Comparison of ENCODE assay signal across 11 cellular contexts in genomic region chr19:41127362-41127761, GRCh38. TPM values are rescaled to one million over a fixed set of nuclear protein-coding genes. Genes with fewer than 3 reads are reported as not detected.
DNase-seq lines count a peak whose midpoint lies in the region; ATAC-seq, FAIRE-seq and TF ChIP-seq lines count a peak whose summit lies in the region.
"Not testable (repeated sequence)": the region's sequence is repeated elsewhere in the genome, so short reads cannot be mapped to it uniquely, and the experiment has no call there.
"Had no signal": no experiment of that assay in that cellular context is flagged by ENCODE, and none has a peak within 500 bp of the region (broad histone marks: within the 10 kb centered on the region; RNA-seq: fewer than 3 reads in every experiment).

No MANE protein-coding gene starts in this region.

- H4K20me1 ChIP-seq in H1 (replicated peaks in 1 of 2; ENCODE audit: control insufficient read depth in 1 of 2, insufficient read depth in 2 of 2, low read length in 2 of 2), result not testable (repeated sequence)

- not testable (repeated sequence) for H3K9me3 ChIP-seq in A549; CD8-positive, alpha-beta T cell (ENCODE audit: low read length); HEK293 (ENCODE audit: control insufficient read depth, insufficient read depth, low read depth, low read length); H1 (ENCODE audit: insufficient read depth in 2 of 2, low read depth in 1 of 2, low read length in 1 of 2); spleen

- not testable (repeated sequence) for ATAC-seq in A549; CD8-positive, alpha-beta T cell; activated T-cell treated with anti-CD3 and anti-CD28 coated beads, Interleukin-2, amount 50 U/mL, for 4 hours; naive thymus-derived CD8-positive, alpha-beta T cell

- not testable (repeated sequence) for H3K4ac ChIP-seq in H1 (replicated peaks; ENCODE audit: insufficient read length, low read depth, low read length)

- not testable (repeated sequence) for H3K23ac ChIP-seq in H1 (ENCODE audit: insufficient read length)

- not testable (repeated sequence) for H3K27me3 Mint-ChIP-seq in CD8-positive, alpha-beta T cell (ENCODE audit: low read depth); activated T-cell treated with anti-CD3 and anti-CD28 coated beads, Interleukin-2, amount 50 U/mL, for 4 hours (ENCODE audit: low read depth); naive thymus-derived CD8-positive, alpha-beta T cell

- H3K79me2 ChIP-seq in H1 (ENCODE audit: control insufficient read depth in 1 of 2, insufficient read depth in 2 of 2, low read length in 2 of 2), result not testable (repeated sequence)

- not testable (repeated sequence) for DNase-seq in A549 (ENCODE audit: low read depth in 1 of 2, low spot score in 1 of 2); CD8-positive, alpha-beta T cell; RWPE1 (ENCODE audit: low spot score); activated T-cell treated with anti-CD3 and anti-CD28 coated beads, Interleukin-2, amount 50 U/mL, for 4 hours; H1 (ENCODE audit: low read depth in 1 of 2, low spot score in 2 of 2); naive thymus-derived CD8-positive, alpha-beta T cell
- DNase-seq in spleen, result peak; percentile 21

- H3K36me3 ChIP-seq in CD8-positive, alpha-beta T cell (ENCODE audit: insufficient read depth, low read length); HEK293 (ENCODE audit: control insufficient read depth in 2 of 2, insufficient read depth in 1 of 2, low read length in 2 of 2); H1 (ENCODE audit: control insufficient read depth in 2 of 4, insufficient read depth in 4 of 4, low read length in 3 of 4); spleen: not testable (repeated sequence)

- H3K27me3 ChIP-seq in CD8-positive, alpha-beta T cell (ENCODE audit: insufficient read depth, low read length); H1 (replicated peaks in 1 of 4; ENCODE audit: control insufficient read depth in 3 of 4, extremely low read depth in 1 of 4, insufficient read depth in 3 of 4, low read length in 3 of 4): not testable (repeated sequence)
- H3K27me3 ChIP-seq in spleen (replicated peaks in 1 of 7), result peaks cover 0 to 19% (median 0%) of the 10 kb centered on the region in 7 donors

- H3K18ac ChIP-seq in H1 (ENCODE audit: extremely low read depth, low read length), result not testable (repeated sequence)

- not testable (repeated sequence) for H3K9me3 Mint-ChIP-seq in CD8-positive, alpha-beta T cell; activated T-cell treated with anti-CD3 and anti-CD28 coated beads, Interleukin-2, amount 50 U/mL, for 4 hours; naive thymus-derived CD8-positive, alpha-beta T cell

- FAIRE-seq in A549 (lab: Jason Lieb, UNC); H1 (lab: Jason Lieb, UNC): not testable (repeated sequence)

- H3K27ac Mint-ChIP-seq in CD8-positive, alpha-beta T cell, result peak overlapping the region; percentile 6
- H3K27ac Mint-ChIP-seq in naive thymus-derived CD8-positive, alpha-beta T cell, result peak overlapping the region in 8 of 10 donors; percentile 38 to 98 (median 95)

- H3K23me2 ChIP-seq in H1 (ENCODE audit: low read depth, low read length), result not testable (repeated sequence)

- not testable (repeated sequence) for H3K36me3 Mint-ChIP-seq in CD8-positive, alpha-beta T cell; activated T-cell treated with anti-CD3 and anti-CD28 coated beads, Interleukin-2, amount 50 U/mL, for 4 hours (ENCODE audit: insufficient read depth); naive thymus-derived CD8-positive, alpha-beta T cell

- not testable (repeated sequence) for H3K79me1 ChIP-seq in H1 (ENCODE audit: low read depth, low read length)

- H2BK20ac ChIP-seq in H1 (ENCODE audit: low read length), result not testable (repeated sequence)

- TF ChIP-seq RAD21 in A549 (conservative IDR thresholded peaks at IDR 0.05 in 1 of 2, IDR thresholded peaks at IDR 0.05 in 1 of 2); H1 (IDR thresholded peaks at IDR 0.05 in 1 of 2, conservative IDR thresholded peaks at IDR 0.05 in 1 of 2; ENCODE audit: low read depth in 2 of 2, low read length in 2 of 2): not testable (repeated sequence)

- H4K8ac ChIP-seq in H1 (ENCODE audit: extremely low read depth, insufficient read depth, low read length), result not testable (repeated sequence)

- TF ChIP-seq POLR2A in A549 (IDR thresholded peaks at IDR 0.05; ENCODE audit: low read length); H1 (IDR thresholded peaks at IDR 0.05; ENCODE audit: control extremely low read depth in 1 of 2, low read depth in 2 of 2, low read length in 2 of 2); spleen (IDR thresholded peaks at IDR 0.05): not testable (repeated sequence)

- CTCF ChIA-PET in A549 (lab: Yijun Ruan, JAX), result interaction anchor here (0.6 to 6.7 kb wide), 44 partner anchors 10 to 668 kb away, joined by 3 to 56 read pairs (median 4); partner anchors contain the start of genes CYP2A6, CYP2S1 and HNRNPUL1
- CTCF ChIA-PET in CD8-positive, alpha-beta T cell (lab: Charles Lee), result interaction anchor here (0.6 to 2.1 kb wide), 8 partner anchors 9 to 181 kb away, joined by 3 to 14 read pairs (median 5); no protein-coding TSS in a partner anchor
- CTCF ChIA-PET in HEK293 (lab: Yijun Ruan, JAX), result interaction anchor here (0.6 to 2.6 kb wide), 25 partner anchors 9 to 426 kb away, joined by 3 to 25 read pairs (median 4); partner anchors contain the start of gene CYP2F1
- CTCF ChIA-PET in RWPE1 (lab: Yijun Ruan, JAX), result interaction anchor here (0.6 to 1.6 kb wide), 4 partner anchors 17 to 1705 kb away, joined by 3 to 8 read pairs (median 4); no protein-coding TSS in a partner anchor
- CTCF ChIA-PET in H1 (lab: Charles Lee; ENCODE audit: partially characterized antibody), result interaction anchor here (0.6 to 2.1 kb wide), 15 partner anchors 9 to 194 kb away, joined by 3 to 8 read pairs (median 4); partner anchors contain the start of genes CYP2A13 and HNRNPUL1

- peak overlapping the region; percentile 52; the same call in 1 of the 2 replicates for H2BK5ac ChIP-seq in H1 (ENCODE audit: low read depth, low read length)

- not testable (repeated sequence) for H2BK120ac ChIP-seq in H1 (replicated peaks; ENCODE audit: low read depth, low read length)

- not testable (repeated sequence) for H2AK5ac ChIP-seq in H1 (ENCODE audit: low read depth, low read length)

- peak overlapping the region; percentile 75; the same call in 1 of the 2 replicates for H2BK12ac ChIP-seq in H1 (ENCODE audit: low read depth, low read length)

- H4K5ac ChIP-seq in H1 (ENCODE audit: insufficient read length, low read depth, low read length), result not testable (repeated sequence)

- not testable (repeated sequence) for H3K4me3 Mint-ChIP-seq in CD8-positive, alpha-beta T cell
- H3K4me3 Mint-ChIP-seq in activated T-cell treated with anti-CD3 and anti-CD28 coated beads, Interleukin-2, amount 50 U/mL, for 4 hours, result peak overlapping the region; percentile 73
- peak overlapping the region in 8 of 10 donors; percentile 67 to 91 (median 82) for H3K4me3 Mint-ChIP-seq in naive thymus-derived CD8-positive, alpha-beta T cell

- not testable (repeated sequence) for H3K56ac ChIP-seq in H1 (replicated peaks; ENCODE audit: insufficient read length, low read depth, low read length)

- H3K4me2 ChIP-seq in A549, result peak overlapping the region; percentile 86
- not testable (repeated sequence) for H3K4me2 ChIP-seq in H1 (ENCODE audit: insufficient read depth in 1 of 2, low read depth in 2 of 2, low read length in 2 of 2)

- not testable (repeated sequence) for H2AFZ ChIP-seq in H1 (ENCODE audit: low read length)

- POLR2A ChIA-PET in A549 (lab: Yijun Ruan, JAX), result interaction anchor here (0.7 to 1.6 kb wide), 2 partner anchors 98 to 135 kb away, joined by 3 to 4 read pairs; no protein-coding TSS in a partner anchor
- POLR2A ChIA-PET in CD8-positive, alpha-beta T cell (lab: Charles Lee), result interaction anchor here (0.6 to 1.6 kb wide), 2 partner anchors 136 to 157 kb away, joined by 4 to 5 read pairs; no protein-coding TSS in a partner anchor
- POLR2A ChIA-PET in HEK293 (lab: Yijun Ruan, JAX); RWPE1 (lab: Yijun Ruan, JAX; ENCODE audit: low non-redundant PET); H1 (lab: Charles Lee; ENCODE audit: partially characterized antibody); naive thymus-derived CD8-positive, alpha-beta T cell (lab: Charles Lee): not testable (repeated sequence)

- H3K27ac ChIP-seq in A549, result peak overlapping the region; percentile 69 to 82; a peak in 4 of 6 replicates
- H3K27ac ChIP-seq in CD8-positive, alpha-beta T cell (ENCODE audit: low read depth, low read length); HEK293 (ENCODE audit: extremely low read depth, low read depth, low read length); H1 (ENCODE audit: low read depth, low read length); spleen: not testable (repeated sequence)
- peak overlapping the region; percentile 63 for H3K27ac ChIP-seq in RWPE1

- WGBS in A549 (ENCODE audit: missing lambda C conversion rate), result 81% methylated on average over 7 of the region's 7 CpGs
- 73% methylated on average over 7 of the region's 7 CpGs; no CpG with 5 or more reads in 1 of the 2 experiments for WGBS in H1 (ENCODE audit: extremely low coverage in 1 of 2, insufficient coverage in 1 of 2, insufficient read length in 1 of 2, insufficient replicate concordance in 2 of 2, low coverage in 1 of 2, low lambda C conversion rate in 2 of 2, missing lambda C conversion rate in 1 of 2), 2 experiments
- WGBS in spleen, 5 donors, result 78 to 83% (median 79%) methylated on average over 7 of the region's 7 CpGs

- not testable (repeated sequence) for TF ChIP-seq EP300 in A549 (IDR thresholded peaks at IDR 0.05); H1 (IDR thresholded peaks at IDR 0.05; ENCODE audit: borderline replicate concordance in 1 of 2, low read depth in 2 of 2, low read length in 2 of 2)

- H2BK15ac ChIP-seq in H1 (ENCODE audit: low read length), result not testable (repeated sequence)

- H3K4me1 Mint-ChIP-seq in CD8-positive, alpha-beta T cell (ENCODE audit: low read depth), result peaks cover 25% of the 10 kb centered on the region
- peaks cover 26% of the 10 kb centered on the region for H3K4me1 Mint-ChIP-seq in activated T-cell treated with anti-CD3 and anti-CD28 coated beads, Interleukin-2, amount 50 U/mL, for 4 hours (ENCODE audit: low read depth)
- peaks cover 22 to 30% (median 26%) of the 10 kb centered on the region in 4 donors for H3K4me1 Mint-ChIP-seq in naive thymus-derived CD8-positive, alpha-beta T cell

- not testable (repeated sequence) for H4K91ac ChIP-seq in H1 (replicated peaks; ENCODE audit: insufficient read length, low read length)

- intact Hi-C loops in CD8-positive, alpha-beta T cell (cut with DNase I, micrococcal nuclease), result loop anchor here (1.0 to 5.0 kb wide), 3 partner anchors 135 to 465 kb away; no protein-coding TSS in a partner anchor
- intact Hi-C loops in spleen (cut with DNase I; ENCODE audit: low total_unique reads), result not testable (repeated sequence)

- TF ChIP-seq CTCF in A549 (IDR thresholded peaks at IDR 0.05); CD8-positive, alpha-beta T cell (IDR thresholded peaks at IDR 0.05); HEK293 (tag by site-specific recombination; IDR thresholded peaks at IDR 0.05); RWPE1 (conservative IDR thresholded peaks at IDR 0.05; ENCODE audit: low read depth); H1 (IDR thresholded peaks at IDR 0.05; ENCODE audit: control extremely low read depth in 1 of 3, insufficient read depth in 1 of 3, low read depth in 1 of 3, low read length in 3 of 3); spleen (IDR thresholded peaks at IDR 0.05 in 8 of 11, conservative IDR thresholded peaks at IDR 0.05 in 3 of 11): not testable (repeated sequence)

- H3K14ac ChIP-seq in H1 (ENCODE audit: insufficient read length), result not testable (repeated sequence)

- H3K4me3 ChIP-seq in A549 (peak overlapping the region; percentile 39; the same call in 2 of the 3 replicates), H1 (ENCODE audit: extremely low read depth in 1 of 4, insufficient read depth in 2 of 4, low read depth in 3 of 4, low read length in 4 of 4) (peak overlapping the region in 1 of 4 experiments; percentile 19; a peak in 1 of 8 replicates)
- not testable (repeated sequence) for H3K4me3 ChIP-seq in CD8-positive, alpha-beta T cell (ENCODE audit: low read depth, low read length); HEK293 (ENCODE audit: low read depth, low read length); spleen

- H3K9ac ChIP-seq in H1 (replicated peaks in 1 of 4; ENCODE audit: extremely low read depth in 1 of 4, low read depth in 3 of 4, low read length in 3 of 4), result not testable (repeated sequence)

- H3K4me1 ChIP-seq in A549; CD8-positive, alpha-beta T cell (ENCODE audit: insufficient read depth, low read length); HEK293 (ENCODE audit: control insufficient read depth, insufficient read depth, low read length); H1 (replicated peaks in 1 of 4; ENCODE audit: control insufficient read depth in 3 of 4, insufficient read depth in 4 of 4, low read length in 3 of 4): not testable (repeated sequence)
- peaks cover 7 to 22% (median 10%) of the 10 kb centered on the region in 6 donors for H3K4me1 ChIP-seq in spleen

RNA-seq across cellular contexts. Expression of gene CYP2F1, which starts 13.1 kb away (rescaled TPM):
- not detected in 2 replicates for polyA plus RNA-seq in A549 (2011; rRNA removed)
- not detected in 2 replicates for polyA plus RNA-seq in A549 (2012; cell fraction: cytosol; rRNA removed)
- polyA plus RNA-seq in A549 (2012; cell fraction: nucleus; rRNA removed), result not detected in 2 replicates
- polyA plus RNA-seq in A549 (2017; fragmentation: RNase III; extraction: RNeasy Plus Mini Kit Qiagen cat#74134 plus additional on column Dnase treatment), result not detected in 3 replicates
- not detected in 2 replicates for polyA minus RNA-seq in A549 (2011; rRNA and poly(A)+ RNA removed)
- total RNA-seq in CD8-positive, alpha-beta T cell, result 1 to 10 TPM; 1.4 to 1.8 TPM
- not detected for total RNA-seq in activated T-cell treated with anti-CD3 and anti-CD28 coated beads, Interleukin-2, amount 50 U/mL, for 4 hours
- total RNA-seq in H1 (2021; fragmentation: NEBNext Ultra II Directional; extraction: Animal tissue kit (Norgen Biotek cat#: 25700)), result 0.34 TPM in 1 of 2 replicates, not detected in the other
- polyA plus RNA-seq in H1 (2011; rRNA removed), result 0.17 and 1.0 TPM in 2 replicates
- polyA plus RNA-seq in H1 (2011; cell fraction: cytosol; rRNA removed), result 0.09 TPM
- polyA plus RNA-seq in H1 (2011; cell fraction: nucleus; rRNA removed), result 0.68 TPM
- 0.53 to 1.0 TPM in 2 of 4 replicates, not detected in the others for polyA plus RNA-seq in H1 (2012, experiment 1 of 2)
- not detected for polyA plus RNA-seq in H1 (2012, experiment 2 of 2)
- polyA plus RNA-seq in H1 (2013, experiment 1 of 2), result 0.22 TPM
- 0.11 TPM for polyA plus RNA-seq in H1 (2013, experiment 2 of 2)
- polyA minus RNA-seq in H1 (2011; rRNA and poly(A)+ RNA removed), result 0.19 TPM in 1 of 2 replicates, not detected in the other
- not detected for polyA minus RNA-seq in H1 (2011; cell fraction: cytosol; rRNA and poly(A)+ RNA removed)
- polyA minus RNA-seq in H1 (2011; cell fraction: nucleus; rRNA and poly(A)+ RNA removed), result not detected
- total RNA-seq in naive thymus-derived CD8-positive, alpha-beta T cell, result not detected
- under 1 TPM in 1 of 3 donors, not detected in 2; 0.19 TPM for polyA plus RNA-seq in naive thymus-derived CD8-positive, alpha-beta T cell
- total RNA-seq in spleen, result not detected
- not detected for polyA plus RNA-seq in spleen
- total RNA-seq: Daoy, HT1080, SJSA1 had no signal

RNA-seq across cellular contexts. Expression of gene CYP2A13, which starts 39.1 kb away (rescaled TPM):
- not detected in 2 replicates for polyA plus RNA-seq in A549 (2011; rRNA removed)
- polyA plus RNA-seq in A549 (2012; cell fraction: cytosol; rRNA removed), result not detected in 2 replicates
- polyA plus RNA-seq in A549 (2012; cell fraction: nucleus; rRNA removed), result not detected in 2 replicates
- not detected in 3 replicates for polyA plus RNA-seq in A549 (2017; fragmentation: RNase III; extraction: RNeasy Plus Mini Kit Qiagen cat#74134 plus additional on column Dnase treatment)
- polyA minus RNA-seq in A549 (2011; rRNA and poly(A)+ RNA removed), result not detected in 2 replicates
- not detected for total RNA-seq in CD8-positive, alpha-beta T cell
- total RNA-seq in activated T-cell treated with anti-CD3 and anti-CD28 coated beads, Interleukin-2, amount 50 U/mL, for 4 hours, result not detected
- 0.60 and 0.78 TPM in 2 replicates for total RNA-seq in H1 (2021; fragmentation: NEBNext Ultra II Directional; extraction: Animal tissue kit (Norgen Biotek cat#: 25700))
- 0.63 and 0.88 TPM in 2 replicates for polyA plus RNA-seq in H1 (2011; rRNA removed)
- 1.0 TPM for polyA plus RNA-seq in H1 (2011; cell fraction: cytosol; rRNA removed)
- polyA plus RNA-seq in H1 (2011; cell fraction: nucleus; rRNA removed), result 0.80 TPM
- 0.66 to 1.4 TPM (median 0.79 TPM) in 4 replicates for polyA plus RNA-seq in H1 (2012, experiment 1 of 2)
- 0.42 TPM for polyA plus RNA-seq in H1 (2012, experiment 2 of 2)
- polyA plus RNA-seq in H1 (2013, experiment 1 of 2), result 0.34 TPM
- polyA plus RNA-seq in H1 (2013, experiment 2 of 2), result 0.17 TPM
- polyA minus RNA-seq in H1 (2011; rRNA and poly(A)+ RNA removed), result 1.0 and 1.4 TPM in 2 replicates
- not detected for polyA minus RNA-seq in H1 (2011; cell fraction: cytosol; rRNA and poly(A)+ RNA removed)
- 0.80 TPM for polyA minus RNA-seq in H1 (2011; cell fraction: nucleus; rRNA and poly(A)+ RNA removed)
- not detected for total RNA-seq in naive thymus-derived CD8-positive, alpha-beta T cell
- polyA plus RNA-seq in naive thymus-derived CD8-positive, alpha-beta T cell, result not detected
- not detected for total RNA-seq in spleen
- not detected for polyA plus RNA-seq in spleen
- total RNA-seq: Daoy, HT1080, SJSA1 had no signal
